ENCODE assay signal across 9 cellular contexts in genomic region chr20:37347347-37347823, GRCh38. TPM values are rescaled to one million over a fixed set of nuclear protein-coding genes. Genes with fewer than 3 reads are reported as not detected.
DNase-seq lines count a peak whose midpoint lies in the region; ATAC-seq and TF ChIP-seq lines count a peak whose summit lies in the region.
"Had no signal": no experiment of that assay in that cellular context is flagged by ENCODE, and none has a peak within 500 bp of the region (broad histone marks: within the 10 kb centered on the region; RNA-seq: fewer than 3 reads in every experiment).

No MANE protein-coding gene starts in this region.

- peaks cover 6 to 30% (median 20%) of the 10 kb centered on the region in 11 experiments; a peak in 18 of 22 replicates for H3K36me3 ChIP-seq in BLaER1 treated with 17β-estradiol and CSF1 and Interleukin-3, amounts not matched to agents 10 nM and 100 nM
- H3K36me3 ChIP-seq in psoas muscle (ENCODE audit: insufficient read depth in 1 of 2, low read depth in 1 of 2): no peaks in the 10 kb centered on the region
- peaks cover 41% of the 10 kb centered on the region for H3K36me3 ChIP-seq in WERI-Rb-1

- no peak for TF ChIP-seq CTCF in HFFc6 (IDR thresholded peaks at IDR 0.05)
- TF ChIP-seq CTCF in coronary artery (IDR thresholded peaks at IDR 0.05): no peak
- TF ChIP-seq CTCF in neural crest cell (conservative IDR thresholded peaks at IDR 0.05): no peak
- no peak for TF ChIP-seq CTCF in psoas muscle (IDR thresholded peaks at IDR 0.05)
- TF ChIP-seq CTCF in WERI-Rb-1 (IDR thresholded peaks at IDR 0.05; ENCODE audit: low read depth, low read length): no peak

- H3K9me3 Mint-ChIP-seq in HFFc6 (no peaks in the 10 kb centered on the region), neural crest cell (no peaks in the 10 kb centered on the region)

- WGBS in psoas muscle, 3 donors: 89 to 98% (median 95%) methylated on average over 7 of the region's 7 CpGs

- peak overlapping the region; percentile 86 to 99 (median 96) for H3K4me2 ChIP-seq in BLaER1 treated with 17β-estradiol and CSF1 and Interleukin-3, amounts not matched to agents 10 nM and 100 nM

- peaks cover 63 to 90% (median 84%) of the 10 kb centered on the region in 10 experiments for H3K4me1 ChIP-seq in BLaER1 treated with 17β-estradiol and CSF1 and Interleukin-3, amounts not matched to agents 10 nM and 100 nM
- H3K4me1 ChIP-seq in psoas muscle: no peaks in the 10 kb centered on the region

- H3K4me3 Mint-ChIP-seq in HFFc6 (peak overlapping the region; percentile 79), neural crest cell (peak overlapping the region; percentile 84)

- no peak for DNase-seq in HFFc6
- peak; percentile 31 for DNase-seq in coronary artery (ENCODE audit: low spot score)
- DNase-seq in neural crest cell (ENCODE audit: low read depth, low spot score): no peak
- DNase-seq in psoas muscle: no peak
- DNase-seq in HUDEP-2 (lab: John Stamatoyannopoulos, UW; ENCODE audit: unreplicated experiment in 76 of 76): no peak
- DNase-seq in WERI-Rb-1: no peak
- DNase-seq: NCI-H1436 had no signal

- H3K27ac Mint-ChIP-seq in HFFc6 (peak overlapping the region; percentile 49), neural crest cell (ENCODE audit: unreplicated experiment) (no peak overlapping the region)

- H3K4me1 Mint-ChIP-seq in HFFc6 (ENCODE audit: low read depth) (peaks cover 38% of the 10 kb centered on the region), neural crest cell (peaks cover 66% of the 10 kb centered on the region)

- H3K27me3 Mint-ChIP-seq in HFFc6 (ENCODE audit: insufficient read depth) (no peaks in the 10 kb centered on the region; the same call in 1 of the 2 replicates), neural crest cell (ENCODE audit: low read depth) (no peaks in the 10 kb centered on the region)

- H3K36me3 Mint-ChIP-seq in HFFc6 (ENCODE audit: low read depth) (peaks cover 25% of the 10 kb centered on the region), neural crest cell (ENCODE audit: low read depth) (no peaks in the 10 kb centered on the region)

- intact Hi-C loops in psoas muscle (cut with DNase I): no loop called here

- H3K4me3 ChIP-seq in BLaER1 treated with 17β-estradiol and CSF1 and Interleukin-3, amounts not matched to agents 10 nM and 100 nM: peak overlapping the region; percentile 52 to 76 (median 67); a peak in 19 of 20 replicates
- H3K4me3 ChIP-seq in coronary artery: peak overlapping the region; percentile 96
- H3K4me3 ChIP-seq in psoas muscle: no peak overlapping the region
- no peak overlapping the region for H3K4me3 ChIP-seq in WERI-Rb-1 (ENCODE audit: low read depth, low read length)

- H3K9me3 ChIP-seq in BLaER1 treated with 17β-estradiol and CSF1 and Interleukin-3, amounts not matched to agents 10 nM and 100 nM (replicated peaks in 1 of 11): no peaks in the 10 kb centered on the region
- H3K9me3 ChIP-seq in psoas muscle (no peaks in the 10 kb centered on the region), WERI-Rb-1 (ENCODE audit: severe bottlenecking) (no peaks in the 10 kb centered on the region)

- no peak for ATAC-seq in psoas muscle
- no peak for ATAC-seq in GM19467 (IDR thresholded peaks at IDR 0.05; ENCODE audit: unreplicated experiment)

- peaks cover 39 to 56% (median 54%) of the 10 kb centered on the region in 11 experiments; a peak in 21 of 22 replicates for H4K20me1 ChIP-seq in BLaER1 treated with 17β-estradiol and CSF1 and Interleukin-3, amounts not matched to agents 10 nM and 100 nM

- no peaks in the 10 kb centered on the region for H3K27me3 ChIP-seq in BLaER1 treated with 17β-estradiol and CSF1 and Interleukin-3, amounts not matched to agents 10 nM and 100 nM
- H3K27me3 ChIP-seq in psoas muscle (ENCODE audit: insufficient read depth in 3 of 3, low read length in 2 of 3): peaks cover 0 to 5% (median 5%) of the 10 kb centered on the region in 3 donors
- no peaks in the 10 kb centered on the region for H3K27me3 ChIP-seq in WERI-Rb-1 (ENCODE audit: insufficient read depth, low read depth, severe bottlenecking)

- peak overlapping the region in 10 of 11 experiments; percentile 62 to 79 (median 70); a peak in 19 of 22 replicates for H3K27ac ChIP-seq in BLaER1 treated with 17β-estradiol and CSF1 and Interleukin-3, amounts not matched to agents 10 nM and 100 nM
- peak overlapping the region; percentile 77 to 89 for H3K27ac ChIP-seq in coronary artery
- H3K27ac ChIP-seq in psoas muscle: no peak overlapping the region
- no peak overlapping the region for H3K27ac ChIP-seq in WERI-Rb-1

- H3K9ac ChIP-seq in BLaER1 treated with 17β-estradiol and CSF1 and Interleukin-3, amounts not matched to agents 10 nM and 100 nM: peak overlapping the region; percentile 75 to 85 (median 82)

RNA-seq across cellular contexts. Expression of gene SRC, which starts 1.4 kb away (rescaled TPM):
- total RNA-seq in HFFc6 (2021; fragmentation: NEBNext Ultra II Directional; extraction: Animal tissue kit (Norgen Biotek cat#: 25700)): 10 to 100 TPM; 22.0 to 35.6 (median 24.6) TPM
- 58.6 and 60.4 TPM in 2 replicates for total RNA-seq in neural crest cell
- total RNA-seq in psoas muscle: 1 to 10 TPM; 1.3 to 3.0 (median 1.9) TPM
- polyA plus RNA-seq in psoas muscle: 1 to 10 TPM in 1 of 3 donors, under 1 TPM in 2; 0.86 to 1.0 (median 0.97) TPM

RNA-seq across cellular contexts. Expression of gene MANBAL, which starts 57.9 kb away (rescaled TPM):
- total RNA-seq in HFFc6 (2021; fragmentation: NEBNext Ultra II Directional; extraction: Animal tissue kit (Norgen Biotek cat#: 25700)): 10 to 100 TPM; 56.5 to 74.0 (median 67.5) TPM
- total RNA-seq in neural crest cell (44.8 and 50.8 TPM in 2 replicates), psoas muscle (10 to 100 TPM; 10.5 to 16.3 (median 11.5) TPM)
- polyA plus RNA-seq in psoas muscle: 10 to 100 TPM; 17.1 to 40.1 (median 21.9) TPM

Comparison
In these comparisons a context has a peak if more than half of its experiments do, and no peak if none do; other contexts are left out.
1. H3K27ac ChIP-seq: peak in BLaER1 treated with 17β-estradiol and CSF1 and Interleukin-3, amounts not matched to agents 10 nM and 100 nM (10 of 11) and coronary artery (2 of 2); none in psoas muscle (single experiment) and WERI-Rb-1 (single experiment).
2. H3K4me3 ChIP-seq: peak in BLaER1 treated with 17β-estradiol and CSF1 and Interleukin-3, amounts not matched to agents 10 nM and 100 nM (10 of 10) and coronary artery (single experiment); none in psoas muscle (single experiment) and WERI-Rb-1 (single experiment).
3. RNA of gene SRC, which starts 1.4 kb away (total RNA-seq): 58.6 to 60.4 TPM in neural crest cell and 22.0 to 35.6 TPM in HFFc6; 1.3 to 3.0 TPM in psoas muscle; every median in the first group is over 4 times any median in the second.